In genomic region chr15:73930371-73930770, GRCh38 we compare ENCODE assay signal across 1 cellular context.
TF ChIP-seq lines count a peak whose summit lies in the region.

No MANE protein-coding gene starts in this region.

TF ChIP-seq in HEK293, 187 proteins besides CTCF, POLR2A, EP300 and RAD21 (continued from another document):
- TF ChIP-seq, protein P1, sequence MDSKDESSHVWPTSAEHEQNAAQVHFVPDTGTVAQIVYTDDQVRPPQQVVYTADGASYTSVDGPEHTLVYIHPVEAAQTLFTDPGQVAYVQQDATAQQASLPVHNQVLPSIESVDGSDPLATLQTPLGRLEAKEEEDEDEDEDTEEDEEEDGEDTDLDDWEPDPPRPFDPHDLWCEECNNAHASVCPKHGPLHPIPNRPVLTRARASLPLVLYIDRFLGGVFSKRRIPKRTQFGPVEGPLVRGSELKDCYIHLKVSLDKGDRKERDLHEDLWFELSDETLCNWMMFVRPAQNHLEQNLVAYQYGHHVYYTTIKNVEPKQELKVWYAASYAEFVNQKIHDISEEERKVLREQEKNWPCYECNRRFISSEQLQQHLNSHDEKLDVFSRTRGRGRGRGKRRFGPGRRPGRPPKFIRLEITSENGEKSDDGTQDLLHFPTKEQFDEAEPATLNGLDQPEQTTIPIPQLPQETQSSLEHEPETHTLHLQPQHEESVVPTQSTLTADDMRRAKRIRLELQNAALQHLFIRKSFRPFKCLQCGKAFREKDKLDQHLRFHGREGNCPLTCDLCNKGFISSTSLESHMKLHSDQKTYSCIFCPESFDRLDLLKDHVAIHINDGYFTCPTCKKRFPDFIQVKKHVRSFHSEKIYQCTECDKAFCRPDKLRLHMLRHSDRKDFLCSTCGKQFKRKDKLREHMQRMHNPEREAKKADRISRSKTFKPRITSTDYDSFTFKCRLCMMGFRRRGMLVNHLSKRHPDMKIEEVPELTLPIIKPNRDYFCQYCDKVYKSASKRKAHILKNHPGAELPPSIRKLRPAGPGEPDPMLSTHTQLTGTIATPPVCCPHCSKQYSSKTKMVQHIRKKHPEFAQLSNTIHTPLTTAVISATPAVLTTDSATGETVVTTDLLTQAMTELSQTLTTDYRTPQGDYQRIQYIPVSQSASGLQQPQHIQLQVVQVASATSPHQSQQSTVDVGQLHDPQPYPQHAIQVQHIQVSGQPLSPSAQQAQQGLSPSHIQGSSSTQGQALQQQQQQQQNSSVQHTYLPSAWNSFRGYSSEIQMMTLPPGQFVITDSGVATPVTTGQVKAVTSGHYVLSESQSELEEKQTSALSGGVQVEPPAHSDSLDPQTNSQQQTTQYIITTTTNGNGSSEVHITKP (tag by site-specific recombination; IDR thresholded peaks at IDR 0.05): 0 out of 2 replicates have a peak, but pooled peaks have one; percentile 46
- no peak for TF ChIP-seq ZNF10 (tag by site-specific recombination; IDR thresholded peaks at IDR 0.05)
- peak; percentile 90 for TF ChIP-seq GLIS1 (tag by site-specific recombination; IDR thresholded peaks at IDR 0.05)
- TF ChIP-seq ZNF16 (tag by site-specific recombination; IDR thresholded peaks at IDR 0.05; ENCODE audit: low read depth): no peak
- TF ChIP-seq ZNF449 (tag by site-specific recombination; IDR thresholded peaks at IDR 0.05): no peak
- TF ChIP-seq ZNF610 (tag by site-specific recombination; IDR thresholded peaks at IDR 0.05; ENCODE audit: borderline replicate concordance): no peak
- TF ChIP-seq ZNF311 (tag by site-specific recombination; IDR thresholded peaks at IDR 0.05; ENCODE audit: borderline replicate concordance): no peak
- no peak for TF ChIP-seq OSR2 (tag by site-specific recombination; IDR thresholded peaks at IDR 0.05)
- no peak for TF ChIP-seq ZNF514 (tag by site-specific recombination; IDR thresholded peaks at IDR 0.05)
- no peak for TF ChIP-seq KLF7 (tag by site-specific recombination; IDR thresholded peaks at IDR 0.05; ENCODE audit: borderline replicate concordance)
- TF ChIP-seq, protein P2, sequence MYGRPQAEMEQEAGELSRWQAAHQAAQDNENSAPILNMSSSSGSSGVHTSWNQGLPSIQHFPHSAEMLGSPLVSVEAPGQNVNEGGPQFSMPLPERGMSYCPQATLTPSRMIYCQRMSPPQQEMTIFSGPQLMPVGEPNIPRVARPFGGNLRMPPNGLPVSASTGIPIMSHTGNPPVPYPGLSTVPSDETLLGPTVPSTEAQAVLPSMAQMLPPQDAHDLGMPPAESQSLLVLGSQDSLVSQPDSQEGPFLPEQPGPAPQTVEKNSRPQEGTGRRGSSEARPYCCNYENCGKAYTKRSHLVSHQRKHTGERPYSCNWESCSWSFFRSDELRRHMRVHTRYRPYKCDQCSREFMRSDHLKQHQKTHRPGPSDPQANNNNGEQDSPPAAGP (tag by site-specific recombination; IDR thresholded peaks at IDR 0.05): peak; percentile 65; the same call in 1 of the 2 replicates
- no peak for TF ChIP-seq PATZ1 (tag by site-specific recombination; IDR thresholded peaks at IDR 0.05)
- TF ChIP-seq, protein P3, sequence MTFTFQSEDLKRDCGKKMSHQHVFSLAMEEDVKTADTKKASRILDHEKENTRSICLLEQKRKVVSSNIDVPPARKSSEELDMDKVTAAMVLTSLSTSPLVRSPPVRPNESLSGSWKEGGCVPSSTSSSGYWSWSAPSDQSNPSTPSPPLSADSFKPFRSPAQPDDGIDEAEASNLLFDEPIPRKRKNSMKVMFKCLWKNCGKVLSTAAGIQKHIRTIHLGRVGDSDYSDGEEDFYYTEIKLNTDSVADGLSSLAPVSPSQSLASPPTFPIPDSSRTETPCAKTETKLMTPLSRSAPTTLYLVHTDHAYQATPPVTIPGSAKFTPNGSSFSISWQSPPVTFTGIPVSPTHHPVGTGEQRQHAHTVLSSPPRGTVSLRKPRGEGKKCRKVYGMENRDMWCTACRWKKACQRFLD (tag by site-specific recombination; IDR thresholded peaks at IDR 0.05): no peak
- peak; percentile 96 for TF ChIP-seq EGR2 (tag by site-specific recombination; IDR thresholded peaks at IDR 0.05; ENCODE audit: low read depth)
- TF ChIP-seq ZNF19 (tag by site-specific recombination; IDR thresholded peaks at IDR 0.05; ENCODE audit: low read depth): no peak
- TF ChIP-seq ZNF558 (tag by site-specific recombination; IDR thresholded peaks at IDR 0.05): no peak
- TF ChIP-seq SP7 (tag by site-specific recombination; IDR thresholded peaks at IDR 0.05): no peak
- TF ChIP-seq ZIC2 (tag by site-specific recombination; IDR thresholded peaks at IDR 0.05): no peak
- TF ChIP-seq ZNF529 (tag by site-specific recombination; IDR thresholded peaks at IDR 0.05; ENCODE audit: insufficient replicate concordance): no peak
- TF ChIP-seq ZSCAN4 (tag by site-specific recombination; IDR thresholded peaks at IDR 0.05): no peak
- TF ChIP-seq ZNF184 (tag by site-specific recombination; IDR thresholded peaks at IDR 0.05): no peak
- no peak for TF ChIP-seq OVOL3 (tag by site-specific recombination; IDR thresholded peaks at IDR 0.05)
- TF ChIP-seq ZNF202 (tag by site-specific recombination; IDR thresholded peaks at IDR 0.05; ENCODE audit: borderline replicate concordance): no peak
- no peak for TF ChIP-seq ZNF2 (tag by site-specific recombination; IDR thresholded peaks at IDR 0.05)
- TF ChIP-seq, protein P4, sequence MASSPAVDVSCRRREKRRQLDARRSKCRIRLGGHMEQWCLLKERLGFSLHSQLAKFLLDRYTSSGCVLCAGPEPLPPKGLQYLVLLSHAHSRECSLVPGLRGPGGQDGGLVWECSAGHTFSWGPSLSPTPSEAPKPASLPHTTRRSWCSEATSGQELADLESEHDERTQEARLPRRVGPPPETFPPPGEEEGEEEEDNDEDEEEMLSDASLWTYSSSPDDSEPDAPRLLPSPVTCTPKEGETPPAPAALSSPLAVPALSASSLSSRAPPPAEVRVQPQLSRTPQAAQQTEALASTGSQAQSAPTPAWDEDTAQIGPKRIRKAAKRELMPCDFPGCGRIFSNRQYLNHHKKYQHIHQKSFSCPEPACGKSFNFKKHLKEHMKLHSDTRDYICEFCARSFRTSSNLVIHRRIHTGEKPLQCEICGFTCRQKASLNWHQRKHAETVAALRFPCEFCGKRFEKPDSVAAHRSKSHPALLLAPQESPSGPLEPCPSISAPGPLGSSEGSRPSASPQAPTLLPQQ (tag by site-specific recombination; IDR thresholded peaks at IDR 0.05): no peak
- no peak for TF ChIP-seq ZNF26 (tag by site-specific recombination; IDR thresholded peaks at IDR 0.05)
- no peak for TF ChIP-seq ZNF621 (tag by site-specific recombination; IDR thresholded peaks at IDR 0.05)
- no peak for TF ChIP-seq ZNF335 (tag by site-specific recombination; conservative IDR thresholded peaks at IDR 0.05)
- TF ChIP-seq ZFHX2 (tag by site-specific recombination; conservative IDR thresholded peaks at IDR 0.05): peak; percentile 97
- no peak for TF ChIP-seq ZNF266 (tag by site-specific recombination; IDR thresholded peaks at IDR 0.05; ENCODE audit: low read depth)
- no peak for TF ChIP-seq WT1 (tag by site-specific recombination; IDR thresholded peaks at IDR 0.05)
- no peak for TF ChIP-seq ZBTB20 (tag by site-specific recombination; IDR thresholded peaks at IDR 0.05)
